In genomic region chr2:236715077-236715476, GRCh38 we compare ENCODE assay signal across 1 cellular context.
TF ChIP-seq lines count a peak whose summit lies in the region.

No MANE protein-coding gene starts in this region.

TF ChIP-seq in GM23338, 12 proteins besides CTCF, POLR2A, EP300 and RAD21 (continued from another document):
- no peak for TF ChIP-seq ZNF462 (CRISPR knock-in tag; IDR thresholded peaks at IDR 0.05)
- TF ChIP-seq NANOG (IDR thresholded peaks at IDR 0.05; ENCODE audit: borderline replicate concordance), result no peak
- no peak for TF ChIP-seq POLR2AphosphoS5 (IDR thresholded peaks at IDR 0.05; ENCODE audit: low read depth)
- TF ChIP-seq STAT1 (IDR thresholded peaks at IDR 0.05; ENCODE audit: unreplicated experiment), result no peak
- no peak for TF ChIP-seq ZNF114 (CRISPR knock-in tag; IDR thresholded peaks at IDR 0.05)
- no peak for TF ChIP-seq JUNB (IDR thresholded peaks at IDR 0.05; ENCODE audit: unreplicated experiment)
- no peak for TF ChIP-seq ZNF331 (CRISPR knock-in tag; IDR thresholded peaks at IDR 0.05; ENCODE audit: low read depth)
- TF ChIP-seq ETS1 (IDR thresholded peaks at IDR 0.05), result no peak
- no peak for TF ChIP-seq EZH2phosphoT487 (IDR thresholded peaks at IDR 0.05; ENCODE audit: unreplicated experiment)
- no peak for TF ChIP-seq EZH2 (IDR thresholded peaks at IDR 0.05; ENCODE audit: low read depth, unreplicated experiment)
